ENCODE assay signal across 13 cellular contexts in genomic region chr12:124484526-124484953, GRCh38.
DNase-seq lines count a peak whose midpoint lies in the region; ATAC-seq and TF ChIP-seq lines count a peak whose summit lies in the region.
"Had no signal": no experiment of that assay in that cellular context is flagged by ENCODE, and none has a peak within 500 bp of the region (broad histone marks: within the 10 kb centered on the region; RNA-seq: fewer than 3 reads in every experiment).

No MANE protein-coding gene starts in this region.

- H3K27me3 Mint-ChIP-seq in CD14-positive monocyte (ENCODE audit: low read depth in 3 of 3) = peaks cover 0 to 3% (median 0%) of the 10 kb centered on the region in 3 donors
- no peaks in the 10 kb centered on the region for H3K27me3 Mint-ChIP-seq in central memory CD8-positive, alpha-beta T cell
- H3K27me3 Mint-ChIP-seq: activated naive CD8-positive, alpha-beta T cell treated with anti-CD3 and anti-CD28 coated beads, Interleukin-2, amount 10 ng/mL, durations not matched to agents 7 days and 5 days had no signal

- no peak overlapping the region for H2AFZ ChIP-seq in SK-N-SH (ENCODE audit: low read depth)

- H3K4me1 ChIP-seq in SK-N-SH (ENCODE audit: control insufficient read depth in 1 of 2, insufficient read depth in 2 of 2, low read depth in 1 of 2, low read length in 1 of 2) = peaks cover 0 to 43% of the 10 kb centered on the region in 2 experiments; a peak in 1 of 4 replicates

- no peak for TF ChIP-seq EP300 in SK-N-SH (IDR thresholded peaks at IDR 0.05; ENCODE audit: borderline replicate concordance in 1 of 2, low read depth in 1 of 2, low read length in 1 of 2)

- H3K4me3 ChIP-seq in GM06990 (replicated peaks; ENCODE audit: low read depth, low read length) (no peak overlapping the region), WERI-Rb-1 (ENCODE audit: low read depth, low read length) (no peak overlapping the region), SK-N-SH (ENCODE audit: low read depth in 2 of 2, low read length in 1 of 2) (no peak overlapping the region)

- H3K4me2 ChIP-seq in SK-N-SH = no peak overlapping the region

- H3K9me3 Mint-ChIP-seq in CD14-positive monocyte = peaks cover 0 to 2% (median 0%) of the 10 kb centered on the region in 7 donors
- no peaks in the 10 kb centered on the region for H3K9me3 Mint-ChIP-seq in central memory CD8-positive, alpha-beta T cell
- H3K9me3 Mint-ChIP-seq: activated naive CD8-positive, alpha-beta T cell treated with anti-CD3 and anti-CD28 coated beads, Interleukin-2, amount 10 ng/mL, durations not matched to agents 7 days and 5 days had no signal

- H3K27ac ChIP-seq in WERI-Rb-1 (no peak overlapping the region; the same call in 1 of the 2 replicates), SK-N-SH (ENCODE audit: low read depth in 2 of 2, low read length in 1 of 2) (no peak overlapping the region)
- H3K27ac ChIP-seq: HL-60 had no signal

- no peaks in the 10 kb centered on the region for H3F3A ChIP-seq in SK-N-SH (replicated peaks; ENCODE audit: insufficient read depth)

- H3K27me3 ChIP-seq in GM06990 (replicated peaks; ENCODE audit: control insufficient read depth, insufficient read depth, low read length) (no peaks in the 10 kb centered on the region), WERI-Rb-1 (ENCODE audit: insufficient read depth, low read depth, severe bottlenecking) (no peaks in the 10 kb centered on the region), SK-N-SH (ENCODE audit: insufficient read depth) (no peaks in the 10 kb centered on the region)

- peak overlapping the region in 1 of 2 donors; percentile 53 for H3K4me3 Mint-ChIP-seq in CD14-positive monocyte
- no peak overlapping the region for H3K4me3 Mint-ChIP-seq in central memory CD8-positive, alpha-beta T cell
- H3K4me3 Mint-ChIP-seq: activated naive CD8-positive, alpha-beta T cell treated with anti-CD3 and anti-CD28 coated beads, Interleukin-2, amount 10 ng/mL, durations not matched to agents 7 days and 5 days had no signal

- CTCF ChIA-PET in SK-N-SH (lab: Yijun Ruan, JAX) = no interaction called here

- peaks cover 71% of the 10 kb centered on the region for H4K20me1 ChIP-seq in SK-N-SH (ENCODE audit: insufficient read depth)

- 89% methylated on average over 7 of the region's 10 CpGs for WGBS in SK-N-SH (ENCODE audit: low lambda C conversion rate)

- H3K9ac ChIP-seq in SK-N-SH = no peak overlapping the region

- TF ChIP-seq RAD21 in SK-N-SH (IDR thresholded peaks at IDR 0.05; ENCODE audit: low read length) = no peak

- peaks cover 15% of the 10 kb centered on the region for H3K4me1 Mint-ChIP-seq in CD14-positive monocyte
- peaks cover 47% of the 10 kb centered on the region for H3K4me1 Mint-ChIP-seq in central memory CD8-positive, alpha-beta T cell

- H3K9me3 ChIP-seq in WERI-Rb-1 (ENCODE audit: severe bottlenecking) (no peaks in the 10 kb centered on the region), SK-N-SH (no peaks in the 10 kb centered on the region)

- H3K36me3 Mint-ChIP-seq in CD14-positive monocyte = peaks cover 49 to 80% of the 10 kb centered on the region in 2 donors
- H3K36me3 Mint-ChIP-seq in central memory CD8-positive, alpha-beta T cell (ENCODE audit: insufficient read depth) = peaks cover 5% of the 10 kb centered on the region

- H3K36me3 ChIP-seq in GM06990 (ENCODE audit: control insufficient read depth, insufficient read depth, low read length) (peaks cover 24% of the 10 kb centered on the region), WERI-Rb-1 (peaks cover 85% of the 10 kb centered on the region), SK-N-SH (replicated peaks in 1 of 2; ENCODE audit: control insufficient read depth in 1 of 2, insufficient read depth in 2 of 2, low read length in 1 of 2) (peaks cover 4 to 26% of the 10 kb centered on the region in 2 experiments)

- H3K79me2 ChIP-seq in SK-N-SH (ENCODE audit: insufficient read depth) = peaks cover 35% of the 10 kb centered on the region

- peak; percentile 41 for ATAC-seq in HG03103 (IDR thresholded peaks at IDR 0.05; ENCODE audit: low read depth, unreplicated experiment)
- ATAC-seq in central memory CD8-positive, alpha-beta T cell (replicated peaks; ENCODE audit: extremely low read depth, poor library complexity, severe bottlenecking) = no peak
- ATAC-seq: SK-N-SH treated with all-trans-retinoic acid at 6 μM for 48 hours had no signal

- no peak for TF ChIP-seq CTCF in CD14-positive monocyte (IDR thresholded peaks at IDR 0.05)
- TF ChIP-seq CTCF in GM06990 (IDR thresholded peaks at IDR 0.05; ENCODE audit: insufficient read depth, low read length, poor library complexity, severe bottlenecking) = no peak
- no peak for TF ChIP-seq CTCF in WERI-Rb-1 (IDR thresholded peaks at IDR 0.05; ENCODE audit: low read depth, low read length)
- TF ChIP-seq CTCF in SK-N-SH (IDR thresholded peaks at IDR 0.05) = no peak

- intact Hi-C loops in CD14-positive monocyte (cut with micrococcal nuclease) = loop anchor here in 1 of 2 donors (5.0 kb wide), 1 partner anchor 42 kb away; no protein-coding TSS in a partner anchor

- peak overlapping the region in 5 of 7 donors; percentile 24 to 73 (median 40) for H3K27ac Mint-ChIP-seq in CD14-positive monocyte
- H3K27ac Mint-ChIP-seq in central memory CD8-positive, alpha-beta T cell (ENCODE audit: low read depth) = peak overlapping the region; percentile 67

- DNase-seq in CD14-positive monocyte (ENCODE audit: low spot score) (no peak), GM06990 (ENCODE audit: extremely low read depth, insufficient read length) (peak; percentile 59), WERI-Rb-1 (no peak), Ammon's horn (ENCODE audit: low spot score) (no peak), SK-N-SH (no peak)
- DNase-seq in central memory CD8-positive, alpha-beta T cell (ENCODE audit: low spot score in 2 of 2) = no peak
- DNase-seq: activated naive CD8-positive, alpha-beta T cell treated with anti-CD3 and anti-CD28 coated beads, Interleukin-2, amount 10 ng/mL, durations not matched to agents 7 days and 5 days; cortex of kidney; MV-4-11; NCI-H526 treated with DMSO at 0.1 percent for 48 hours had no signal

- H3K9me2 ChIP-seq in SK-N-SH = no peaks in the 10 kb centered on the region

- POLR2A ChIA-PET in SK-N-SH (lab: Yijun Ruan, JAX) = interaction anchor here (0.7 kb wide), 1 partner anchor 88 kb away, joined by 3 read pairs; no protein-coding TSS in a partner anchor

TF ChIP-seq in SK-N-SH, 30 proteins besides CTCF, POLR2A, EP300 and RAD21 (continues in another document):
- TF ChIP-seq ELF1 (IDR thresholded peaks at IDR 0.05) = no peak
- no peak for TF ChIP-seq REST (IDR thresholded peaks at IDR 0.05; ENCODE audit: low read depth, low read length)
- TF ChIP-seq RFX5 (IDR thresholded peaks at IDR 0.05; ENCODE audit: low read length) = no peak
- TF ChIP-seq USF2 (IDR thresholded peaks at IDR 0.05; ENCODE audit: borderline replicate concordance, low read depth, low read length) = no peak
- no peak for TF ChIP-seq USF1 (IDR thresholded peaks at IDR 0.05; ENCODE audit: borderline replicate concordance, low read depth)
- TF ChIP-seq CHD2 (IDR thresholded peaks at IDR 0.05; ENCODE audit: low read length, partially characterized antibody) = no peak
- no peak for TF ChIP-seq EZH2phosphoT487 (IDR thresholded peaks at IDR 0.05; ENCODE audit: borderline replicate concordance, low read depth)
- TF ChIP-seq TAF1 (IDR thresholded peaks at IDR 0.05; ENCODE audit: borderline replicate concordance, low read depth, low read length) = no peak
- TF ChIP-seq GABPA (IDR thresholded peaks at IDR 0.05; ENCODE audit: low read depth) = no peak
- no peak for TF ChIP-seq TEAD4 (IDR thresholded peaks at IDR 0.05; ENCODE audit: borderline replicate concordance, insufficient read depth)
- no peak for TF ChIP-seq NFIC (IDR thresholded peaks at IDR 0.05; ENCODE audit: borderline replicate concordance)
- TF ChIP-seq RXRA (IDR thresholded peaks at IDR 0.05; ENCODE audit: borderline replicate concordance, low read depth) = no peak
- no peak for TF ChIP-seq NRF1 (IDR thresholded peaks at IDR 0.05; ENCODE audit: low read depth, low read length)
- TF ChIP-seq TCF12 (IDR thresholded peaks at IDR 0.05) = no peak
